ENCODE assay signal across 1 cellular context in genomic region chr17:1515640-1516402, GRCh38.
TF ChIP-seq lines count a peak whose summit lies in the region.

No MANE protein-coding gene starts in this region.

TF ChIP-seq in K562, 482 proteins besides CTCF, POLR2A, EP300 and RAD21:
- TF ChIP-seq SPI1 (IDR thresholded peaks at IDR 0.05; ENCODE audit: borderline replicate concordance, low read depth, low read length) (peak; percentile 50; the same call in 1 of the 2 replicates), AFF4 (CRISPR knock-in tag; IDR thresholded peaks at IDR 0.05) (0 out of 2 replicates have a peak, but pooled peaks have one; percentile 25), NR2C2 (CRISPR knock-in tag; IDR thresholded peaks at IDR 0.05) (peak; percentile 39; the same call in 1 of the 2 replicates), NR2C2 (tag; IDR thresholded peaks at IDR 0.05) (no peak), ZNF282 (CRISPR knock-in tag; IDR thresholded peaks at IDR 0.05) (0 out of 2 replicates have a peak, but pooled peaks have one; percentile 23), DEAF1 (CRISPR knock-in tag; IDR thresholded peaks at IDR 0.05) (peak; percentile 24; the same call in 1 of the 2 replicates), RCOR1 (IDR thresholded peaks at IDR 0.05; ENCODE audit: borderline replicate concordance in 1 of 2, low read depth in 2 of 2, low read length in 2 of 2) (0 out of 4 replicates have a peak, but pooled peaks of 1 of the 2 experiments have one; percentile 43), PHF20 (IDR thresholded peaks at IDR 0.05; ENCODE audit: partially characterized antibody) (peak; percentile 15), ZNF57 (CRISPR knock-in tag; IDR thresholded peaks at IDR 0.05) (no peak), ATF7 (IDR thresholded peaks at IDR 0.05) (0 out of 2 replicates have a peak, but pooled peaks have one; percentile 11), THAP7 (CRISPR knock-in tag; IDR thresholded peaks at IDR 0.05) (no peak), MYC (IDR thresholded peaks at IDR 0.05; ENCODE audit: low read depth, low read length) (0 out of 2 replicates have a peak, but pooled peaks have one; percentile 27), MYC (CRISPR knock-in tag; IDR thresholded peaks at IDR 0.05; ENCODE audit: borderline replicate concordance, low read depth) (no peak), ZFP91 (CRISPR knock-in tag; IDR thresholded peaks at IDR 0.05) (no peak), ZBTB9 (CRISPR knock-in tag; IDR thresholded peaks at IDR 0.05) (no peak), ETV1 (tag; conservative IDR thresholded peaks at IDR 0.05; ENCODE audit: low read depth) (peak; percentile 65), FOXK2 (conservative IDR thresholded peaks at IDR 0.05 in 1 of 2, IDR thresholded peaks at IDR 0.05 in 1 of 2; ENCODE audit: low read depth in 2 of 2) (peak; percentile 38 to 78; a peak in 3 of 4 replicates), ARID2 (IDR thresholded peaks at IDR 0.05) (0 out of 2 replicates have a peak, but pooled peaks have one; percentile 35), SMC3 (conservative IDR thresholded peaks at IDR 0.05; ENCODE audit: insufficient read depth, low read depth, low read length) (0 out of 2 replicates have a peak, but pooled peaks have one; percentile 10), STAG1 (CRISPR knock-in tag; IDR thresholded peaks at IDR 0.05; ENCODE audit: borderline replicate concordance) (no peak), KAT7 (CRISPR knock-in tag; IDR thresholded peaks at IDR 0.05; ENCODE audit: borderline replicate concordance) (0 out of 2 replicates have a peak, but pooled peaks have one; percentile 37), RB1 (IDR thresholded peaks at IDR 0.05; ENCODE audit: low read depth) (0 out of 2 replicates have a peak, but pooled peaks have one; percentile 18), KDM4B (IDR thresholded peaks at IDR 0.05; ENCODE audit: borderline replicate concordance in 2 of 2, low read depth in 1 of 2) (no peak), NFYB (IDR thresholded peaks at IDR 0.05; ENCODE audit: extremely low read depth, insufficient read length) (no peak), SIN3A (IDR thresholded peaks at IDR 0.05; ENCODE audit: borderline replicate concordance in 2 of 2, control insufficient read depth in 1 of 2, low read depth in 2 of 2, low read length in 2 of 2) (peak in 1 of 2 experiments; percentile 12; a peak in 1 of 4 replicates), TEAD1 (CRISPR knock-in tag; IDR thresholded peaks at IDR 0.05) (0 out of 4 replicates have a peak, but pooled peaks of 1 of the 2 experiments have one; percentile 42), ELF1 (tag; IDR thresholded peaks at IDR 0.05) (peak; percentile 35; the same call in 1 of the 2 replicates)
